Comparison of ENCODE assay signal across 10 cellular contexts in the genomic region with DNA sequence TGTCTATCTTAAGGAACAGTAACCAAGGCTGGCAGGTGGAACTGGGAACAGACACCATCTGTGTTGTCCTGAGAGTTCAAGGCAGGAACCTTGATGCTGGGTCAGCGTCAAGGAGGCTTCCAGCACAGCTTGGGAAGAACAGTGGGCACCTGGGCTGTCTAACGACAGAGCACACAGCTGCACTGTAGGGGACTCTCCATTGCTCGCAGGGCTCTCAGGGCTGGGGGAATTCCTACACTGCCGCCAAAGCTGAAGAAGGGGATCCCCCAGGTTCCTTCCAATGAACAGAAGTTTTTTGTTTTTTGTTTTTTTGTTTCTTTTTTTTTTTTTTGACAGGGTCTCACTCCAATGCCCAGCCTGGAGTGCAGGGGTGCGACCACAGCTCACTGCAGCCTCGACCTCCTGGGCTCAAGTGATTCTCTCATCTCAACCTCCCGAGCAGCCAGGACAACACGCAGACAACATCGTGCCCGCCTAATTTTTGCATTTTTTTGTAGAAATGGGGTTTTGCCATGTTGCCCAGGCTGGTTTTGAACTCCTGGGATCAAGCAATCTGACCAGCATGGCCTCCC.
DNase-seq lines count a peak whose midpoint lies in the region; ATAC-seq lines count a peak whose summit lies in the region.
"Had no signal": no experiment of that assay in that cellular context is flagged by ENCODE, and none has a peak within 500 bp of the region (broad histone marks: within the 10 kb centered on the region; RNA-seq: fewer than 3 reads in every experiment).

No MANE protein-coding gene starts in this region.

- no peaks in the 10 kb centered on the region for H3K9me3 Mint-ChIP-seq in activated CD4-positive, alpha-beta T cell treated with anti-CD3 and anti-CD28 coated beads, Interleukin-2, amount 10 ng/mL, durations not matched to agents 24 days and 14 days
- H3K9me3 Mint-ChIP-seq in activated CD4-positive, alpha-beta T cell treated with anti-CD3 and anti-CD28 coated beads, Interleukin-2, amount 10 ng/mL, durations not matched to agents 7 days and 5 days: no peaks in the 10 kb centered on the region
- H3K9me3 Mint-ChIP-seq: natural killer cell treated with Interleukin-12 subunit alpha and Interleukin-12 subunit beta and Interleukin-15 and Interleukin-18, amount 100 ng/mL, for 72 hours had no signal

- no peaks in the 10 kb centered on the region for H3K9me3 ChIP-seq in skeletal muscle tissue (ENCODE audit: control insufficient read depth in 3 of 3, low read length in 3 of 3)

- peak overlapping the region; percentile 82 for H3K27ac Mint-ChIP-seq in activated CD4-positive, alpha-beta T cell treated with anti-CD3 and anti-CD28 coated beads, Interleukin-2, amount 10 ng/mL, durations not matched to agents 24 days and 14 days
- no peak overlapping the region for H3K27ac Mint-ChIP-seq in activated CD4-positive, alpha-beta T cell treated with anti-CD3 and anti-CD28 coated beads, Interleukin-2, amount 10 ng/mL, durations not matched to agents 7 days and 5 days
- H3K27ac Mint-ChIP-seq: natural killer cell treated with Interleukin-12 subunit alpha and Interleukin-12 subunit beta and Interleukin-15 and Interleukin-18, amount 100 ng/mL, for 72 hours had no signal

- H3K9ac ChIP-seq in skeletal muscle tissue (ENCODE audit: low read depth in 1 of 3, low read length in 3 of 3): peak overlapping the region in 2 of 3 donors; percentile 79 to 80

- peak overlapping the region; percentile 41 to 64 (median 50) for H3K4me3 ChIP-seq in skeletal muscle tissue (ENCODE audit: low read length in 3 of 3)

- CTCF ChIA-PET in activated CD4-positive, alpha-beta T cell treated with anti-CD3 and anti-CD28 coated beads, Interleukin-2, amount 10 ng/mL, durations not matched to agents 7 days and 5 days (lab: Charles Lee): interaction anchor here (0.5 to 1.0 kb wide), 2 partner anchors 25 to 27 kb away, joined by 3 to 4 read pairs; no protein-coding TSS in a partner anchor

- H3K27me3 Mint-ChIP-seq in activated CD4-positive, alpha-beta T cell treated with anti-CD3 and anti-CD28 coated beads, Interleukin-2, amount 10 ng/mL, durations not matched to agents 24 days and 14 days: peaks cover under 1% of the 10 kb centered on the region
- peaks cover 5% of the 10 kb centered on the region for H3K27me3 Mint-ChIP-seq in activated CD4-positive, alpha-beta T cell treated with anti-CD3 and anti-CD28 coated beads, Interleukin-2, amount 10 ng/mL, durations not matched to agents 7 days and 5 days

- peaks cover 44 to 70% (median 59%) of the 10 kb centered on the region in 3 donors for H3K4me1 ChIP-seq in skeletal muscle tissue (ENCODE audit: control insufficient read depth in 3 of 3, insufficient read depth in 3 of 3, low read length in 3 of 3)

- DNase-seq in activated CD4-positive, alpha-beta T cell treated with anti-CD3 and anti-CD28 coated beads, Interleukin-2, amount 10 ng/mL, durations not matched to agents 24 days and 14 days: peak; percentile 81
- DNase-seq in activated CD4-positive, alpha-beta T cell treated with anti-CD3 and anti-CD28 coated beads, Interleukin-2, amount 10 ng/mL, durations not matched to agents 7 days and 5 days: no peak
- no peak for DNase-seq in NCI-H128 (lab: John Stamatoyannopoulos, UW; ENCODE audit: unreplicated experiment)
- DNase-seq in GM19240 (ENCODE audit: insufficient read length, low spot score): no peak
- DNase-seq in NCI-H2029 (lab: John Stamatoyannopoulos, UW): no peak
- DNase-seq: PC-3 had no signal

- ATAC-seq in GM21619 (IDR thresholded peaks at IDR 0.05; ENCODE audit: unreplicated experiment): peak; percentile 56
- peak; percentile 57 for ATAC-seq in HG03439 (IDR thresholded peaks at IDR 0.05; ENCODE audit: unreplicated experiment)
- ATAC-seq: natural killer cell treated with Interleukin-12 subunit alpha and Interleukin-12 subunit beta and Interleukin-15 and Interleukin-18, amount 100 ng/mL, for 72 hours; PC-3 had no signal

- peaks cover 48% of the 10 kb centered on the region for H3K4me1 Mint-ChIP-seq in activated CD4-positive, alpha-beta T cell treated with anti-CD3 and anti-CD28 coated beads, Interleukin-2, amount 10 ng/mL, durations not matched to agents 24 days and 14 days
- H3K4me1 Mint-ChIP-seq in activated CD4-positive, alpha-beta T cell treated with anti-CD3 and anti-CD28 coated beads, Interleukin-2, amount 10 ng/mL, durations not matched to agents 7 days and 5 days: peaks cover 22% of the 10 kb centered on the region

- POLR2A ChIA-PET in activated CD4-positive, alpha-beta T cell treated with anti-CD3 and anti-CD28 coated beads, Interleukin-2, amount 10 ng/mL, durations not matched to agents 7 days and 5 days (lab: Charles Lee): no interaction called here

- H3K27ac ChIP-seq in skeletal muscle tissue (ENCODE audit: low read depth, low read length): peak overlapping the region; percentile 88

- no peaks in the 10 kb centered on the region for H3K36me3 Mint-ChIP-seq in activated CD4-positive, alpha-beta T cell treated with anti-CD3 and anti-CD28 coated beads, Interleukin-2, amount 10 ng/mL, durations not matched to agents 24 days and 14 days (ENCODE audit: low read depth)
- H3K36me3 Mint-ChIP-seq in activated CD4-positive, alpha-beta T cell treated with anti-CD3 and anti-CD28 coated beads, Interleukin-2, amount 10 ng/mL, durations not matched to agents 7 days and 5 days (ENCODE audit: low read depth): no peaks in the 10 kb centered on the region
- H3K36me3 Mint-ChIP-seq: natural killer cell treated with Interleukin-12 subunit alpha and Interleukin-12 subunit beta and Interleukin-15 and Interleukin-18, amount 100 ng/mL, for 72 hours had no signal

- H3K4me3 Mint-ChIP-seq in activated CD4-positive, alpha-beta T cell treated with anti-CD3 and anti-CD28 coated beads, Interleukin-2, amount 10 ng/mL, durations not matched to agents 24 days and 14 days: peak overlapping the region; percentile 27
- no peak overlapping the region for H3K4me3 Mint-ChIP-seq in activated CD4-positive, alpha-beta T cell treated with anti-CD3 and anti-CD28 coated beads, Interleukin-2, amount 10 ng/mL, durations not matched to agents 7 days and 5 days
- H3K4me3 Mint-ChIP-seq: natural killer cell treated with Interleukin-12 subunit alpha and Interleukin-12 subunit beta and Interleukin-15 and Interleukin-18, amount 100 ng/mL, for 72 hours had no signal

- H3K27me3 ChIP-seq in skeletal muscle tissue (ENCODE audit: control insufficient read depth in 3 of 3, insufficient read depth in 3 of 3, low read length in 3 of 3): no peaks in the 10 kb centered on the region

- peaks cover 0 to 10% (median 7%) of the 10 kb centered on the region in 3 donors for H3K36me3 ChIP-seq in skeletal muscle tissue (ENCODE audit: control insufficient read depth in 3 of 3, insufficient read depth in 3 of 3, low read length in 3 of 3)

- intact Hi-C loops in activated CD4-positive, alpha-beta T cell treated with anti-CD3 and anti-CD28 coated beads, Interleukin-2, amount 10 ng/mL, durations not matched to agents 24 days and 14 days (cut with micrococcal nuclease): loop anchor here (2.0 to 10.0 kb wide), 3 partner anchors 25 to 531 kb away; no protein-coding TSS in a partner anchor
